ENCODE assay signal across 2 cellular contexts in genomic region chr20:51034461-51034860, GRCh38.
TF ChIP-seq lines count a peak whose summit lies in the region.

No MANE protein-coding gene starts in this region.

TF ChIP-seq in IMR-90, 13 proteins besides CTCF, POLR2A, EP300 and RAD21:
- TF ChIP-seq MAFK (IDR thresholded peaks at IDR 0.05; ENCODE audit: low read depth, low read length), result no peak
- no peak for TF ChIP-seq RFX5 (IDR thresholded peaks at IDR 0.05; ENCODE audit: low read depth, low read length)
- TF ChIP-seq SMC3 (IDR thresholded peaks at IDR 0.05; ENCODE audit: low read depth, low read length), result no peak
- no peak for TF ChIP-seq ELK1 (IDR thresholded peaks at IDR 0.05; ENCODE audit: borderline replicate concordance, low read depth, low read length)
- TF ChIP-seq MXI1 (IDR thresholded peaks at IDR 0.05; ENCODE audit: borderline replicate concordance, low read depth, low read length), result no peak
- no peak for TF ChIP-seq CEBPB (IDR thresholded peaks at IDR 0.05; ENCODE audit: low read depth, low read length)
- TF ChIP-seq, protein P1, sequence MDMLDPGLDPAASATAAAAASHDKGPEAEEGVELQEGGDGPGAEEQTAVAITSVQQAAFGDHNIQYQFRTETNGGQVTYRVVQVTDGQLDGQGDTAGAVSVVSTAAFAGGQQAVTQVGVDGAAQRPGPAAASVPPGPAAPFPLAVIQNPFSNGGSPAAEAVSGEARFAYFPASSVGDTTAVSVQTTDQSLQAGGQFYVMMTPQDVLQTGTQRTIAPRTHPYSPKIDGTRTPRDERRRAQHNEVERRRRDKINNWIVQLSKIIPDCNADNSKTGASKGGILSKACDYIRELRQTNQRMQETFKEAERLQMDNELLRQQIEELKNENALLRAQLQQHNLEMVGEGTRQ (IDR thresholded peaks at IDR 0.05; ENCODE audit: low read depth, low read length), result no peak
- TF ChIP-seq CHD1 (IDR thresholded peaks at IDR 0.05; ENCODE audit: low read depth, low read length), result no peak
- no peak for TF ChIP-seq BHLHE40 (IDR thresholded peaks at IDR 0.05; ENCODE audit: low read depth, low read length)
- TF ChIP-seq MAZ (IDR thresholded peaks at IDR 0.05; ENCODE audit: borderline replicate concordance, low read depth, low read length), result no peak
- no peak for TF ChIP-seq FOS (IDR thresholded peaks at IDR 0.05; ENCODE audit: low read depth, low read length)
- TF ChIP-seq RCOR1 (IDR thresholded peaks at IDR 0.05; ENCODE audit: insufficient replicate concordance, low read length), result no peak
- no peak for TF ChIP-seq NFE2L2 (IDR thresholded peaks at IDR 0.05; ENCODE audit: low read depth, low read length)

TF ChIP-seq in K562, 482 proteins besides CTCF, POLR2A, EP300 and RAD21:
- no peak for TF ChIP-seq ERF (CRISPR knock-in tag; IDR thresholded peaks at IDR 0.05)
- 0 out of 2 replicates have a peak, but pooled peaks have one; percentile 26 for TF ChIP-seq NFXL1 (CRISPR knock-in tag; IDR thresholded peaks at IDR 0.05)
- TF ChIP-seq, protein P2, sequence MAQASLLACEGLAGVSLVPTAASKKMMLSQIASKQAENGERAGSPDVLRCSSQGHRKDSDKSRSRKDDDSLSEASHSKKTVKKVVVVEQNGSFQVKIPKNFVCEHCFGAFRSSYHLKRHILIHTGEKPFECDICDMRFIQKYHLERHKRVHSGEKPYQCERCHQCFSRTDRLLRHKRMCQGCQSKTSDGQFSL (CRISPR knock-in tag; IDR thresholded peaks at IDR 0.05), result no peak
- TF ChIP-seq, protein P2 (tag; IDR thresholded peaks at IDR 0.05), result 0 out of 4 replicates have a peak, but pooled peaks of 1 of the 2 experiments have one; percentile 3
- TF ChIP-seq NFRKB (IDR thresholded peaks at IDR 0.05; ENCODE audit: low read depth), result 0 out of 2 replicates have a peak, but pooled peaks have one; percentile 19
- peak; percentile 57; the same call in 1 of the 2 replicates for TF ChIP-seq ZNF175 (CRISPR knock-in tag; IDR thresholded peaks at IDR 0.05; ENCODE audit: low read depth)
- TF ChIP-seq ZNF589 (CRISPR knock-in tag; IDR thresholded peaks at IDR 0.05; ENCODE audit: low read depth), result peak; percentile 16; the same call in 1 of the 2 replicates
- no peak for TF ChIP-seq MAFG (tag; conservative IDR thresholded peaks at IDR 0.05)
- TF ChIP-seq TSHZ1 (CRISPR knock-in tag; IDR thresholded peaks at IDR 0.05), result 0 out of 2 replicates have a peak, but pooled peaks have one; percentile 2
- TF ChIP-seq ZNF311 (CRISPR knock-in tag; IDR thresholded peaks at IDR 0.05), result 0 out of 2 replicates have a peak, but pooled peaks have one; percentile 12
- TF ChIP-seq ZNF398 (CRISPR knock-in tag; IDR thresholded peaks at IDR 0.05), result no peak
